In genomic region chr4:98092833-98093439, GRCh38 we compare ENCODE assay signal across 9 cellular contexts. TPM values are rescaled to one million over a fixed set of nuclear protein-coding genes. Genes with fewer than 3 reads are reported as not detected.
A peak's percentile ranks its signal among the peaks of the same experiment; 100 is the strongest.
DNase-seq lines count a peak whose midpoint lies in the region; ATAC-seq and TF ChIP-seq lines count a peak whose summit lies in the region.
"Had no signal": no experiment of that assay in that cellular context is flagged by ENCODE, and none has a peak within 500 bp of the region (broad histone marks: within the 10 kb centered on the region; RNA-seq: fewer than 3 reads in every experiment).

No MANE protein-coding gene starts in this region.

- H3K27ac ChIP-seq in gastroesophageal sphincter (no peak overlapping the region), substantia nigra (ENCODE audit: low read depth, low read length, poor library complexity, severe bottlenecking) (no peak overlapping the region)

- H3K4me3 ChIP-seq in Jurkat, Clone E6-1 (ENCODE audit: low read length): no peak overlapping the region
- no peak overlapping the region for H3K4me3 ChIP-seq in gastroesophageal sphincter

- no peak for TF ChIP-seq POLR2A in gastroesophageal sphincter (IDR thresholded peaks at IDR 0.05)

- H3K4me1 Mint-ChIP-seq in brain: no peaks in the 10 kb centered on the region
- H3K4me1 Mint-ChIP-seq: activated naive CD8-positive, alpha-beta T cell treated with anti-CD3 and anti-CD28 coated beads, Interleukin-2, amount 50 U/mL, for 24 hours; naive thymus-derived CD4-positive, alpha-beta T cell had no signal

- peaks cover 5% of the 10 kb centered on the region for H3K27me3 Mint-ChIP-seq in brain

- H3K36me3 ChIP-seq in gastroesophageal sphincter: no peaks in the 10 kb centered on the region

- peak; percentile 1 for DNase-seq in EL
- peak; percentile 16 for DNase-seq in Jurkat, Clone E6-1 (ENCODE audit: low read depth, low spot score)
- peak; percentile 1 for DNase-seq in midbrain (lab: John Stamatoyannopoulos, UW)
- no peak for DNase-seq in substantia nigra (lab: John Stamatoyannopoulos, UW)
- DNase-seq in activated T-cell treated with anti-CD3 and anti-CD28 coated beads, Interleukin-2, amount 50 U/mL, for 1 hour: no peak
- DNase-seq: activated naive CD8-positive, alpha-beta T cell treated with anti-CD3 and anti-CD28 coated beads, Interleukin-2, amount 50 U/mL, for 24 hours had no signal

- no peak overlapping the region for H3K4me3 Mint-ChIP-seq in brain
- H3K4me3 Mint-ChIP-seq: activated naive CD8-positive, alpha-beta T cell treated with anti-CD3 and anti-CD28 coated beads, Interleukin-2, amount 50 U/mL, for 24 hours; naive thymus-derived CD4-positive, alpha-beta T cell had no signal

- 0 to 5% methylated on average over 2 of the region's 2 CpGs for WGBS in gastroesophageal sphincter (ENCODE audit: low coverage in 1 of 2), 2 donors

- H3K9me3 Mint-ChIP-seq in brain: peaks cover 0 to 21% (median 4%) of the 10 kb centered on the region in 5 experiments
- H3K9me3 Mint-ChIP-seq: activated naive CD8-positive, alpha-beta T cell treated with anti-CD3 and anti-CD28 coated beads, Interleukin-2, amount 50 U/mL, for 24 hours had no signal

- ATAC-seq in gastroesophageal sphincter: no peak
- ATAC-seq: activated naive CD8-positive, alpha-beta T cell treated with anti-CD3 and anti-CD28 coated beads, Interleukin-2, amount 50 U/mL, for 24 hours; naive thymus-derived CD4-positive, alpha-beta T cell had no signal

- H3K27ac Mint-ChIP-seq in brain: no peak overlapping the region
- H3K27ac Mint-ChIP-seq: activated naive CD8-positive, alpha-beta T cell treated with anti-CD3 and anti-CD28 coated beads, Interleukin-2, amount 50 U/mL, for 24 hours; naive thymus-derived CD4-positive, alpha-beta T cell had no signal

- no peaks in the 10 kb centered on the region for H3K4me1 ChIP-seq in gastroesophageal sphincter

- TF ChIP-seq EP300 in gastroesophageal sphincter (IDR thresholded peaks at IDR 0.05): no peak

- no peaks in the 10 kb centered on the region for H3K9me3 ChIP-seq in gastroesophageal sphincter

- no peaks in the 10 kb centered on the region for H3K36me3 Mint-ChIP-seq in brain
- H3K36me3 Mint-ChIP-seq: naive thymus-derived CD4-positive, alpha-beta T cell had no signal

- no peaks in the 10 kb centered on the region for H3K27me3 ChIP-seq in gastroesophageal sphincter

- TF ChIP-seq CTCF in brain (conservative IDR thresholded peaks at IDR 0.05) (peak; percentile 60 to 77), gastroesophageal sphincter (IDR thresholded peaks at IDR 0.05) (no peak)

RNA-seq across cellular contexts. Expression of gene STPG2, which starts 50.3 kb away (rescaled TPM):
- polyA plus RNA-seq in Jurkat, Clone E6-1 (2012; ENCODE audit: insufficient read depth, insufficient read length): not detected
- polyA plus RNA-seq in brain (ENCODE audit: insufficient read depth, low read depth, low replicate concordance): not detected
- total RNA-seq in gastroesophageal sphincter: under 1 TPM in 2 of 4 donors, not detected in 2; 0.13 to 0.62 TPM
- polyA plus RNA-seq: naive thymus-derived CD4-positive, alpha-beta T cell had no signal

Comparison
In these comparisons a context has a peak if more than half of its experiments do, and no peak if none do; other contexts are left out.
1. DNase-seq: peak in EL (single experiment), Jurkat, Clone E6-1 (single experiment) and midbrain (single experiment); none in substantia nigra (0 of 49) and activated T-cell treated with anti-CD3 and anti-CD28 coated beads, Interleukin-2, amount 50 U/mL, for 1 hour (single experiment).
2. CTCF ChIP-seq: peak in brain (2 of 2); none in gastroesophageal sphincter (0 of 4).